ENCODE assay signal across 18 cellular contexts in genomic region chr3:140994316-140994715, GRCh38. TPM values are rescaled to one million over a fixed set of nuclear protein-coding genes. Genes with fewer than 3 reads are reported as not detected.
DNase-seq lines count a peak whose midpoint lies in the region; ATAC-seq and TF ChIP-seq lines count a peak whose summit lies in the region.
"Had no signal": no experiment of that assay in that cellular context is flagged by ENCODE, and none has a peak within 500 bp of the region (broad histone marks: within the 10 kb centered on the region; RNA-seq: fewer than 3 reads in every experiment).

No MANE protein-coding gene starts in this region.

- DNase-seq in AG10803 (ENCODE audit: low read depth) (peak; percentile 25), LHCN-M2 (ENCODE audit: low read depth) (peak; percentile 44), astrocyte of the spinal cord (ENCODE audit: low read depth, low spot score) (peak; percentile 17), renal cortical epithelial cell (ENCODE audit: low read depth) (peak; percentile 6), lower leg skin (ENCODE audit: low spot score in 2 of 2) (no peak), RPMI8226 (no peak)
- DNase-seq: C1 segment of cervical spinal cord; Caco-2; CD4-positive, alpha-beta memory T cell; GDM1; Karpas-422; MG63; NCI-H2029; NCI-H526 treated with DMSO at 0.1 percent for 48 hours; SHP77 treated with DMSO at 0.1 percent for 48 hours had no signal

- in situ Hi-C loops in astrocyte of the spinal cord (cut with HindIII; ENCODE audit: low sequenced_read_pairs), result no loop called here

- no peak for TF ChIP-seq POLR2A in lower leg skin (IDR thresholded peaks at IDR 0.05)

- intact Hi-C loops in lower leg skin (cut with DNase I; ENCODE audit: low total_unique reads), result no loop called here

- H3K4me3 ChIP-seq in AG10803 (ENCODE audit: low read length) (no peak overlapping the region), astrocyte of the spinal cord (ENCODE audit: low read depth, low read length) (no peak overlapping the region), lower leg skin (ENCODE audit: low read depth, poor library complexity, severe bottlenecking) (no peak overlapping the region)
- H3K4me3 ChIP-seq: MG63 had no signal

- no peak for TF ChIP-seq CTCF in AG10803 (conservative IDR thresholded peaks at IDR 0.05; ENCODE audit: low read length)
- TF ChIP-seq CTCF in astrocyte of the spinal cord (IDR thresholded peaks at IDR 0.05; ENCODE audit: low read depth, low read length), result no peak
- TF ChIP-seq CTCF in lower leg skin (IDR thresholded peaks at IDR 0.05), result no peak

- WGBS in lower leg skin, 2 donors, result 75 to 80% methylated on average over 1 of the region's 1 CpG

- ATAC-seq in GM18861 (IDR thresholded peaks at IDR 0.05; ENCODE audit: unreplicated experiment), result no peak
- ATAC-seq: Panc1 had no signal

RNA-seq across cellular contexts. Expression of gene SLC25A36, which starts 52.7 kb away (rescaled TPM):
- 51.9 and 52.8 TPM in 2 replicates for total RNA-seq in LHCN-M2 (2014; rRNA removed)
- polyA plus RNA-seq in LHCN-M2 (2012), result 13.7 TPM
- 49.7 and 90.2 TPM in 2 replicates for total RNA-seq in renal cortical epithelial cell
- total RNA-seq in lower leg skin, result 10 to 100 TPM; 35.1 to 63.3 (median 54.3) TPM

RNA-seq across cellular contexts. Expression of gene SPSB4, which starts 56.8 kb away (rescaled TPM):
- total RNA-seq in LHCN-M2 (2014; rRNA removed) (0.52 and 0.58 TPM in 2 replicates), renal cortical epithelial cell (not detected in 2 replicates), lower leg skin (under 1 TPM in 1 of 4 donors, not detected in 3; 0.10 TPM)
- 0.36 TPM for polyA plus RNA-seq in LHCN-M2 (2012)
- total RNA-seq: Caco-2; CD4-positive, alpha-beta memory T cell; HT-29 had no signal
- polyA plus RNA-seq: CD4-positive, alpha-beta memory T cell had no signal

Comparison
In these comparisons a context has a peak if more than half of its experiments do, and no peak if none do; other contexts are left out.
1. DNase-seq: peak in AG10803 (single experiment), LHCN-M2 (single experiment), astrocyte of the spinal cord (single experiment) and renal cortical epithelial cell (single experiment); none in lower leg skin (0 of 2) and RPMI8226 (single experiment).